27 cellular contexts compared by ENCODE assay signal in the genomic region with DNA sequence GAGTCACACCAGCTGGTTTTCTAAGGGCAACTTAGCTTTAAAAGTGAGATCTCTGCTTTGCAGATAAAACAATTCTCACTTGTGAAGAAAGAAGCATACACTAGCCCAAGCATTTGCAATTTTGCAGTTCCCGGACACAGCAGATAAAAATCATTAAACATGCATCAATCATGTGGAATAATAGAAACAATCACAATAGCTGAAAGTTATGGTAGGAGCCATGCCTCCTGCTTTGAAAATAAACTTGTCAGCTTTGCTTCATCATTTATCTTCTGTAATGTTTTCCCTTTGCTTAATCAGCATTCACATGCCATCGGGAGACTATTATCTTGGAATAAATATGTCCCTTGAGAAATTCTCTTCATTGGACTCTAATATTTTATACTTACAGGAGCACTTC.
"Had no signal": no experiment of that assay in that cellular context is flagged by ENCODE, and none has a peak within 500 bp of the region (broad histone marks: within the 10 kb centered on the region; RNA-seq: fewer than 3 reads in every experiment).

No MANE protein-coding gene starts in this region.

- H3K27me3 Mint-ChIP-seq: natural killer cell treated with Interleukin-12 subunit alpha and Interleukin-12 subunit beta and Interleukin-15 and Interleukin-18, amount 100 ng/mL, for 72 hours had no signal

- H3K27me3 ChIP-seq: adrenal gland, brain microvascular endothelial cell, neutrophil, right lobe of liver had no signal

- DNase-seq: activated CD4-positive, alpha-beta T cell treated with anti-CD3 and anti-CD28 coated beads for 4 hours; activated CD4-positive, alpha-beta T cell treated with anti-CD3 and anti-CD28 coated beads, Interleukin-2, amount 50 U/mL, for 4 hours; activated naive CD4-positive, alpha-beta T cell treated with Interleukin-2 at 50 U/mL for 16 hours; activated naive CD8-positive, alpha-beta T cell treated with anti-CD3 and anti-CD28 coated beads for 36 hours; activated T-cell treated with anti-CD3 and anti-CD28 coated beads for 4 hours; activated T-cell treated with anti-CD3 and anti-CD28 coated beads, Interleukin-2, amount 50 U/mL, for 72 hours; adrenal gland; aorta; brain microvascular endothelial cell; effector memory CD8-positive, alpha-beta T cell; glutamatergic neuron; islet precursor cell; left ventricle myocardium superior; mucosa of descending colon; right lobe of liver; stimulated activated CD4-positive, alpha-beta T cell treated with anti-CD3 and anti-CD28 coated beads, Interleukin-12 subunit alpha, Interleukin-12 subunit beta, amount 100 ng/mL, for 4 hours; stimulated activated CD4-positive, alpha-beta T cell treated with anti-CD3 and anti-CD28 coated beads, Interleukin-4, amount 100 ng/mL, for 24 hours; T-helper 1 cell; trophoblast cell had no signal

- H3K4me1 Mint-ChIP-seq: activated naive CD8-positive, alpha-beta T cell treated with anti-CD3 and anti-CD28 coated beads for 36 hours; stimulated activated effector memory CD8-positive, alpha-beta T cell treated with anti-CD3 and anti-CD28 coated beads, Interleukin-12 subunit alpha, Interleukin-12 subunit beta, amount 100 ng/mL, for 72 hours had no signal

- H3K4me3 ChIP-seq: adrenal gland, coronary artery, mucosa of descending colon, right lobe of liver, thoracic aorta had no signal

- H3K27ac Mint-ChIP-seq: activated naive CD8-positive, alpha-beta T cell treated with anti-CD3 and anti-CD28 coated beads for 36 hours; activated T-cell treated with anti-CD3 and anti-CD28 coated beads, Interleukin-2, amount 50 U/mL, for 72 hours; effector memory CD8-positive, alpha-beta T cell; natural killer cell treated with Interleukin-12 subunit alpha and Interleukin-12 subunit beta and Interleukin-15 and Interleukin-18, amount 100 ng/mL, for 72 hours; stimulated activated effector memory CD8-positive, alpha-beta T cell treated with anti-CD3 and anti-CD28 coated beads, Interleukin-12 subunit alpha, Interleukin-12 subunit beta, amount 100 ng/mL, for 72 hours; stimulated activated naive CD8-positive, alpha-beta T cell treated with anti-CD3 and anti-CD28 coated beads, Interleukin-15, Interleukin-2, amounts not matched to agents 100 ng/mL and 50 ng/mL, for 24 hours; T-helper 2 cell treated with Interferon-gamma antibody and Interleukin-4, amounts not matched to agents 5 μg/mL and 100 μg/mL, for 36 hours had no signal

- H3K36me3 ChIP-seq: adrenal gland, brain microvascular endothelial cell, neutrophil, right lobe of liver, thoracic aorta had no signal

- H3K4me3 Mint-ChIP-seq: activated naive CD8-positive, alpha-beta T cell treated with anti-CD3 and anti-CD28 coated beads for 36 hours; activated T-cell treated with anti-CD3 and anti-CD28 coated beads, Interleukin-2, amount 50 U/mL, for 72 hours; effector memory CD8-positive, alpha-beta T cell; natural killer cell treated with Interleukin-12 subunit alpha and Interleukin-12 subunit beta and Interleukin-15 and Interleukin-18, amount 100 ng/mL, for 72 hours; stimulated activated effector memory CD8-positive, alpha-beta T cell treated with anti-CD3 and anti-CD28 coated beads, Interleukin-12 subunit alpha, Interleukin-12 subunit beta, amount 100 ng/mL, for 72 hours; stimulated activated naive CD8-positive, alpha-beta T cell treated with anti-CD3 and anti-CD28 coated beads, Interleukin-15, Interleukin-2, amounts not matched to agents 100 ng/mL and 50 ng/mL, for 24 hours; T-helper 2 cell treated with Interferon-gamma antibody and Interleukin-4, amounts not matched to agents 5 μg/mL and 100 μg/mL, for 36 hours had no signal

- H3K4me1 ChIP-seq: right lobe of liver had no signal

- H3K36me3 Mint-ChIP-seq: stimulated activated effector memory CD8-positive, alpha-beta T cell treated with anti-CD3 and anti-CD28 coated beads, Interleukin-12 subunit alpha, Interleukin-12 subunit beta, amount 100 ng/mL, for 72 hours had no signal

- H3K9me3 ChIP-seq: adrenal gland, mucosa of descending colon, neutrophil, right lobe of liver, thoracic aorta had no signal

- H3K27ac ChIP-seq: adrenal gland, brain microvascular endothelial cell, coronary artery, neutrophil, right lobe of liver, thoracic aorta had no signal

- ATAC-seq: activated T-cell treated with anti-CD3 and anti-CD28 coated beads, Interleukin-2, amount 50 U/mL, for 72 hours; effector memory CD8-positive, alpha-beta T cell; esophagus mucosa; left ventricle myocardium superior; mucosa of descending colon; natural killer cell treated with Interleukin-12 subunit alpha and Interleukin-12 subunit beta and Interleukin-15 and Interleukin-18, amount 100 ng/mL, for 72 hours; right lobe of liver; stimulated activated effector memory CD8-positive, alpha-beta T cell treated with anti-CD3 and anti-CD28 coated beads, Interleukin-12 subunit alpha, Interleukin-12 subunit beta, amount 100 ng/mL, for 72 hours had no signal
